Comparison of ENCODE assay signal across 26 cellular contexts in the genomic region with DNA sequence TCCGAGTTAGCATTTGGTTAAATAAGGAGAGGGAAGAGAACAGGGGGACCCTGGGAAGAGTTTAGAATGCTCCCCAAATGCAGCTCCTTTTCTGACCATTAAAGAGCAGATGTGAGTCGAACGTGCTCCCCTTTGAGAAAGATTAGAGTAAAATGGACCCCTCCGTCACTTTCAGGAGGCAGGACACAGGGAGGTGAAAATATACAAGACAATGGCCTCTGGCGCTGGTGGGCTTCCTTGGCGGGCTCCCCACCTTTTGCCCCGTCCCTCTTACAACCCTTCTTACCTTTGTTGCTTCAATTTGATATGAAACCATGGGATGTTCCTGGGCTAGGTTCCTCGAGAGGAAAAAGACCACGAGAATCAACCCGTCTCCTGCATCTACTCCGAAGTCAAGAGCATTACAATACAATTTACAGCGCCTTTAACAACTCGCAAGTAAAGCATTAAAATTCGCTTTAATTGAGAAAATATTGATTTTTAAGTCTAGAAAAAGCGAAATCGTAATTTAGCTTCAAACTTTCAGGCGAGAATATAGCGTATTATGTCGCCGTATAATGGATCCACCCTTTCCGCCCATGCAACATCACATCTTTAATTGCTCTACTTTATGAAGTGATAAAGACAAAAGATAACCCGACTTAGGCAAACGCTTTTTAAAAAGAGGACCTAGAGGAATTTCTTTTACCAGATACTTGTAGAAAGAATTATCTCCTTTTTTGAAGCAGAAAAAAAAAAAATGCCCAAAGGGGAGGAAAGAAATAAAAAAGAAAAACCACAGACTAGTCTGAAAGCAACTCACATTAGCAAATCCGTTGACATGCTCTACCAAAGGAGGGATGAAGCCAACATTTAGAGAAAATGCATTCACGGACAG.
DNase-seq lines count a peak whose midpoint lies in the region; FAIRE-seq and TF ChIP-seq lines count a peak whose summit lies in the region.
"Had no signal": no experiment of that assay in that cellular context is flagged by ENCODE, and none has a peak within 500 bp of the region (broad histone marks: within the 10 kb centered on the region; RNA-seq: fewer than 3 reads in every experiment).

No MANE protein-coding gene starts in this region.

- TF ChIP-seq EP300 in H1 (IDR thresholded peaks at IDR 0.05; ENCODE audit: borderline replicate concordance in 1 of 2, low read depth in 2 of 2, low read length in 2 of 2) = no peak

- no peak overlapping the region for H2BK20ac ChIP-seq in H1 (ENCODE audit: low read length)

- no peak for TF ChIP-seq CTCF in H1 (IDR thresholded peaks at IDR 0.05; ENCODE audit: control extremely low read depth in 1 of 3, insufficient read depth in 1 of 3, low read depth in 1 of 3, low read length in 3 of 3)
- TF ChIP-seq CTCF in smooth muscle cell (IDR thresholded peaks at IDR 0.05; ENCODE audit: borderline replicate concordance, insufficient read depth, poor library complexity, severe bottlenecking) = no peak

- H3K9ac ChIP-seq in H1 (replicated peaks in 1 of 4; ENCODE audit: extremely low read depth in 1 of 4, low read depth in 3 of 4, low read length in 3 of 4) (no peak overlapping the region), smooth muscle cell (ENCODE audit: low read depth) (no peak overlapping the region)
- H3K9ac ChIP-seq: parathyroid adenoma had no signal

- H2BK12ac ChIP-seq in H1 (ENCODE audit: low read depth, low read length) = no peak overlapping the region

- no peak overlapping the region for H3K23ac ChIP-seq in H1 (ENCODE audit: insufficient read length)

- TF ChIP-seq RAD21 in H1 (IDR thresholded peaks at IDR 0.05 in 1 of 2, conservative IDR thresholded peaks at IDR 0.05 in 1 of 2; ENCODE audit: low read depth in 2 of 2, low read length in 2 of 2) = no peak

- H2BK15ac ChIP-seq in H1 (ENCODE audit: low read length) = no peak overlapping the region

- no peak overlapping the region for H3K56ac ChIP-seq in H1 (replicated peaks; ENCODE audit: insufficient read length, low read depth, low read length)

- no peak overlapping the region for H4K5ac ChIP-seq in H1 (ENCODE audit: insufficient read length, low read depth, low read length)

- no peaks in the 10 kb centered on the region for H3K79me2 ChIP-seq in H1 (ENCODE audit: control insufficient read depth in 1 of 2, insufficient read depth in 2 of 2, low read length in 2 of 2)
- H3K79me2 ChIP-seq in smooth muscle cell (ENCODE audit: low read depth) = no peaks in the 10 kb centered on the region
- H3K79me2 ChIP-seq: parathyroid adenoma had no signal

- H3K23me2 ChIP-seq in H1 (ENCODE audit: low read depth, low read length) = peaks cover 8% of the 10 kb centered on the region; the same call in 1 of the 2 replicates

- no peaks in the 10 kb centered on the region for H3K79me1 ChIP-seq in H1 (ENCODE audit: low read depth, low read length)

- H2AFZ ChIP-seq in H1 (ENCODE audit: low read length) = no peak overlapping the region
- H2AFZ ChIP-seq in smooth muscle cell (ENCODE audit: low read depth) = no peak overlapping the region
- H2AFZ ChIP-seq: parathyroid adenoma had no signal

- POLR2A ChIA-PET in H1 (lab: Charles Lee; ENCODE audit: partially characterized antibody) = interaction anchor here (1.3 to 1.8 kb wide), 2 partner anchors 209 to 218 kb away, joined by 4 to 9 read pairs; no protein-coding TSS in a partner anchor

- no peak overlapping the region for H2AK5ac ChIP-seq in H1 (ENCODE audit: low read depth, low read length)

- H4K20me1 ChIP-seq in H1 (replicated peaks in 1 of 2; ENCODE audit: control insufficient read depth in 1 of 2, insufficient read depth in 2 of 2, low read length in 2 of 2) (peaks cover 0 to 2% of the 10 kb centered on the region in 2 experiments), smooth muscle cell (ENCODE audit: low read depth) (no peaks in the 10 kb centered on the region)

- no peaks in the 10 kb centered on the region for H3K36me3 ChIP-seq in H1 (ENCODE audit: control insufficient read depth in 2 of 4, insufficient read depth in 4 of 4, low read length in 3 of 4)
- H3K36me3 ChIP-seq in mesodermal cell (ENCODE audit: control insufficient read depth, insufficient read depth, low read length) = peaks cover 2% of the 10 kb centered on the region
- H3K36me3 ChIP-seq in smooth muscle cell (ENCODE audit: low read depth) = no peaks in the 10 kb centered on the region
- H3K36me3 ChIP-seq: thyroid gland had no signal

- no peak overlapping the region for H3K18ac ChIP-seq in H1 (ENCODE audit: extremely low read depth, low read length)

- H3K14ac ChIP-seq in H1 (ENCODE audit: insufficient read length) = no peak overlapping the region

- H3K9me3 ChIP-seq in H1 (ENCODE audit: insufficient read depth in 2 of 2, low read depth in 1 of 2, low read length in 1 of 2) (no peaks in the 10 kb centered on the region), mesodermal cell (ENCODE audit: control insufficient read depth, low read length) (no peaks in the 10 kb centered on the region), smooth muscle cell (replicated peaks; ENCODE audit: low read depth) (no peaks in the 10 kb centered on the region)
- H3K9me3 ChIP-seq: thyroid gland had no signal

- FAIRE-seq in H1 (lab: Jason Lieb, UNC) = peak; percentile 42
- FAIRE-seq: bronchial epithelial cell, endometrium, G401.6, HTR-8/SVneo had no signal

- H3K4me2 ChIP-seq in H1 (ENCODE audit: insufficient read depth in 1 of 2, low read depth in 2 of 2, low read length in 2 of 2) = peak overlapping the region; percentile 59 to 87
- H3K4me2 ChIP-seq in smooth muscle cell = peak overlapping the region; percentile 91

- H3K4me1 ChIP-seq in H1 (replicated peaks in 1 of 4; ENCODE audit: control insufficient read depth in 3 of 4, insufficient read depth in 4 of 4, low read length in 3 of 4) (peaks cover 14 to 30% (median 16%) of the 10 kb centered on the region in 4 experiments), mesodermal cell (ENCODE audit: control insufficient read depth, insufficient read depth, low read length, poor library complexity, severe bottlenecking) (peaks cover 25% of the 10 kb centered on the region), smooth muscle cell (ENCODE audit: low read depth) (peaks cover 49% of the 10 kb centered on the region)
- H3K4me1 ChIP-seq: parathyroid adenoma had no signal

- WGBS in H1 (ENCODE audit: extremely low coverage in 1 of 2, insufficient coverage in 1 of 2, insufficient read length in 1 of 2, insufficient replicate concordance in 2 of 2, low coverage in 1 of 2, low lambda C conversion rate in 2 of 2, missing lambda C conversion rate in 1 of 2), 2 experiments = 3% methylated on average over 25 of the region's 25 CpGs; no CpG with 5 or more reads in 1 of the 2 experiments
- WGBS in mesodermal cell (ENCODE audit: insufficient coverage in 2 of 2), 2 experiments = 18 to 30% methylated on average over 4 to 7 of the region's 25 CpGs
- 23% methylated on average over 25 of the region's 25 CpGs for WGBS in smooth muscle cell (ENCODE audit: low lambda C conversion rate)

- H4K8ac ChIP-seq in H1 (ENCODE audit: extremely low read depth, insufficient read depth, low read length) = no peak overlapping the region

- no peak overlapping the region for H3K4ac ChIP-seq in H1 (replicated peaks; ENCODE audit: insufficient read length, low read depth, low read length)

- H3K27me3 ChIP-seq in H1 (replicated peaks in 1 of 4; ENCODE audit: control insufficient read depth in 3 of 4, extremely low read depth in 1 of 4, insufficient read depth in 3 of 4, low read length in 3 of 4) = peaks cover 56 to 98% (median 78%) of the 10 kb centered on the region in 4 experiments
- H3K27me3 ChIP-seq in smooth muscle cell (ENCODE audit: low read depth) = peaks cover 61% of the 10 kb centered on the region

- no peak overlapping the region for H2BK120ac ChIP-seq in H1 (replicated peaks; ENCODE audit: low read depth, low read length)

- H3K4me3 ChIP-seq in H1 (ENCODE audit: extremely low read depth in 1 of 4, insufficient read depth in 2 of 4, low read depth in 3 of 4, low read length in 4 of 4) (peak overlapping the region in 3 of 4 experiments; percentile 5 to 56 (median 20); a peak in 4 of 8 replicates), mesodermal cell (ENCODE audit: extremely low read depth, insufficient read depth, low read length, poor library complexity, severe bottlenecking) (no peak overlapping the region), smooth muscle cell (peak overlapping the region; percentile 45)
- H3K4me3 ChIP-seq: thyroid gland had no signal

- DNase-seq in NCI-H69 (lab: John Stamatoyannopoulos, UW) (peak; percentile 74), H1 (ENCODE audit: low read depth in 1 of 2, low spot score in 2 of 2) (no peak), smooth muscle cell (lab: John Stamatoyannopoulos, UW; ENCODE audit: unreplicated experiment) (no peak), SW 1271 (lab: John Stamatoyannopoulos, UW) (no peak), erythroblast (lab: John Stamatoyannopoulos, UW) (no peak), glomerular visceral epithelial cell (ENCODE audit: extremely low spot score) (no peak)
- DNase-seq in stimulated activated naive CD4-positive, alpha-beta T cell (lab: John Stamatoyannopoulos, UW) = no peak
- DNase-seq: activated B cell treated with CpG ODN at 0.5 μM for 24 hours; activated CD4-positive, alpha-beta T cell treated with anti-CD3 and anti-CD28 coated beads, Interleukin-2, amount 50 U/mL, for 48 hours; activated effector memory CD4-positive, alpha-beta T cell treated with anti-CD3 and anti-CD28 coated beads, Interleukin-2, amount 50 U/mL, for 16 hours; activated naive CD8-positive, alpha-beta T cell treated with anti-CD3 and anti-CD28 coated beads, Interleukin-2, amount 50 U/mL, for 24 hours; CD8-positive, alpha-beta T cell; cortex of kidney; DMS153; Karpas-422; naive B cell; NCI-H1694 treated with DMSO at 0.1 percent for 48 hours; stimulated activated naive CD4-positive, alpha-beta T cell treated with Interleukin-2 at 50 U/mL for 16 hours; T-helper 9 cell; thyroid gland had no signal

- no peak overlapping the region for H4K91ac ChIP-seq in H1 (replicated peaks; ENCODE audit: insufficient read length, low read length)

- no peak overlapping the region for H2BK5ac ChIP-seq in H1 (ENCODE audit: low read depth, low read length)

- no peaks in the 10 kb centered on the region for H3F3A ChIP-seq in smooth muscle cell (ENCODE audit: low read depth)

- CTCF ChIA-PET in H1 (lab: Charles Lee; ENCODE audit: partially characterized antibody) = interaction anchor here (0.8 to 1.0 kb wide), 3 partner anchors 215 to 1058 kb away, joined by 3 to 4 read pairs (median 3); a partner anchor contains a TSS

- H3K27ac ChIP-seq in H1 (ENCODE audit: low read depth, low read length) (no peak overlapping the region), mesodermal cell (ENCODE audit: low read depth, low read length, severe bottlenecking) (peak overlapping the region; percentile 82), smooth muscle cell (ENCODE audit: low read depth) (no peak overlapping the region)
- H3K27ac ChIP-seq: parathyroid adenoma, thyroid gland had no signal

- no peak for TF ChIP-seq POLR2A in H1 (IDR thresholded peaks at IDR 0.05; ENCODE audit: control extremely low read depth in 1 of 2, low read depth in 2 of 2, low read length in 2 of 2)
- no peak for TF ChIP-seq POLR2A in erythroblast (IDR thresholded peaks at IDR 0.05; ENCODE audit: low read length)

TF ChIP-seq in H1, 55 proteins besides CTCF, POLR2A, EP300 and RAD21 (continues in another document):
- TF ChIP-seq SUZ12 (IDR thresholded peaks at IDR 0.05; ENCODE audit: low read length) (peak; percentile 70), ZNF274 (IDR thresholded peaks at IDR 0.05; ENCODE audit: borderline replicate concordance, extremely low read depth, low read length) (no peak)
